21 cellular contexts compared by ENCODE assay signal in the genomic region with DNA sequence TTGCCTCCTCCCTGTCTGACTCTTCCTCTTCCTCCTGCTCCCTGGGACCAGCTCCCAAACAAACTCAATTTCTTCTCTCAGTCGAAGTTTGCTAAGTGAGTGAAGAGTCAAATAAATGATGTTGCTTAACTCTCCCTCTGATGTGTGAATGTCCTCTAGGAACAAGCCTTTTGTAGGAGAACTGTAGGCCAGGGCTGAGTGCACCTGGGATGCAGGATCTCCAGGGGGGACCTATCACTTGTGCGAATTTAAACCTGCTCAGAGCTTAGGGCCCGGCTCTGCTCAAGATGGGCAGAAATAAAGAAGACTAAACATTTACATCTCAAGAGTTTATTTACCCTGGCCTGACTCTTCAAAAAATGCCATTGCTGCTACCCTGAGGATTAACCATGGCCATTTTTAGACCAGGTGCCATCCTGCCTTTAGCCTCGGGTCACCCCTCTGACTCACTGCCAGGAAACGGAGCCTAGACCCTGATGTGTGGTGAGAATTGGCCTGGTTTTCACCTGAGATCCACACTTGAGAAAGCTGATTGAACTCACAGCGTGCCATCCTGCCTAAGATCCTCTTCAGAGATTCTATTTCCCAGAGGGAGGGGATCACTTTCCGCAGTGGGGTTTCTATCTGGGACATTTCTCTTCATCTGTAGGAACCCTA.
DNase-seq lines count a peak whose midpoint lies in the region; ATAC-seq and TF ChIP-seq lines count a peak whose summit lies in the region.
"Had no signal": no experiment of that assay in that cellular context is flagged by ENCODE, and none has a peak within 500 bp of the region (broad histone marks: within the 10 kb centered on the region; RNA-seq: fewer than 3 reads in every experiment).

No MANE protein-coding gene starts in this region.

- no peaks in the 10 kb centered on the region for H3K4me1 Mint-ChIP-seq in CD8-positive, alpha-beta memory T cell
- H3K4me1 Mint-ChIP-seq in HFFc6 (ENCODE audit: low read depth): peaks cover 95% of the 10 kb centered on the region

- POLR2A ChIA-PET in CD8-positive, alpha-beta memory T cell (lab: Charles Lee): no interaction called here

- no peaks in the 10 kb centered on the region for H3K4me1 ChIP-seq in CD8-positive, alpha-beta memory T cell (ENCODE audit: insufficient read depth, low read length)
- peaks cover 84 to 95% of the 10 kb centered on the region in 2 donors for H3K4me1 ChIP-seq in gastrocnemius medialis
- H3K4me1 ChIP-seq: uterus had no signal

- TF ChIP-seq POLR2A in gastrocnemius medialis (IDR thresholded peaks at IDR 0.05): no peak

- no peak overlapping the region for H3K4me3 Mint-ChIP-seq in CD8-positive, alpha-beta memory T cell
- peak overlapping the region; percentile 20; the same call in 1 of the 2 replicates for H3K4me3 Mint-ChIP-seq in HFFc6
- H3K4me3 Mint-ChIP-seq: activated CD8-positive, alpha-beta T cell treated with anti-CD3 and anti-CD28 coated beads, Interleukin-2, amount 10 ng/mL, durations not matched to agents 7 days and 5 days; activated naive CD8-positive, alpha-beta T cell treated with anti-CD3 and anti-CD28 coated beads, Interleukin-2, amount 10 ng/mL, durations not matched to agents 7 days and 5 days; activated T-helper 1 cell treated with anti-CD3 and anti-CD28 coated beads, Interleukin-12 subunit alpha, Interleukin-12 subunit beta, Interleukin-2, Interleukin-4 antibody, amounts not matched to agents 30 ng/mL and 10 ng/mL and 1 ng/mL, durations not matched to agents 14 hours and 24 hours and 36 hours; stimulated activated naive CD8-positive, alpha-beta T cell treated with anti-CD3 and anti-CD28 coated beads, Interleukin-15, amount 100 ng/mL, for 72 hours had no signal

- no peaks in the 10 kb centered on the region for H3K27me3 ChIP-seq in CD8-positive, alpha-beta memory T cell (ENCODE audit: insufficient read depth, low read length, poor library complexity, severe bottlenecking)
- H3K27me3 ChIP-seq in gastrocnemius medialis: no peaks in the 10 kb centered on the region
- H3K27me3 ChIP-seq: gastroesophageal sphincter, uterus had no signal

- no peak overlapping the region for H3K4me3 ChIP-seq in CD8-positive, alpha-beta memory T cell (ENCODE audit: low read length)
- H3K4me3 ChIP-seq in coronary artery (no peak overlapping the region), gastrocnemius medialis (no peak overlapping the region)
- H3K4me3 ChIP-seq: gastroesophageal sphincter, uterus had no signal

- no peaks in the 10 kb centered on the region for H3K36me3 Mint-ChIP-seq in CD8-positive, alpha-beta memory T cell
- no peaks in the 10 kb centered on the region for H3K36me3 Mint-ChIP-seq in HFFc6 (ENCODE audit: low read depth)
- H3K36me3 Mint-ChIP-seq: activated naive CD8-positive, alpha-beta T cell treated with anti-CD3 and anti-CD28 coated beads, Interleukin-2, amount 10 ng/mL, durations not matched to agents 7 days and 5 days had no signal

- in situ Hi-C loops in gastrocnemius medialis (cut with MboI; ENCODE audit: low sequenced_read_pairs in 4 of 4): loop anchor here (10.0 to 25.0 kb wide), 2 partner anchors 205 to 488 kb away; a partner anchor contains a TSS

- no peak for TF ChIP-seq CTCF in HFFc6 (IDR thresholded peaks at IDR 0.05)
- TF ChIP-seq CTCF in coronary artery (IDR thresholded peaks at IDR 0.05): no peak
- no peak for TF ChIP-seq CTCF in gastrocnemius medialis (IDR thresholded peaks at IDR 0.05 in 4 of 5, conservative IDR thresholded peaks at IDR 0.05 in 1 of 5)

- ATAC-seq in gastrocnemius medialis (no peak), GM19351 (IDR thresholded peaks at IDR 0.05; ENCODE audit: unreplicated experiment) (no peak)
- ATAC-seq: activated CD8-positive, alpha-beta T cell treated with anti-CD3 and anti-CD28 coated beads, Interleukin-2, amount 10 ng/mL, durations not matched to agents 7 days and 5 days; gastroesophageal sphincter; sciatic nerve had no signal

- intact Hi-C loops in gastrocnemius medialis (cut with DNase I; ENCODE audit: low total_unique reads): loop anchor here (5.0 kb wide), 1 partner anchor 1893 kb away; no protein-coding TSS in a partner anchor

- no peak overlapping the region for H3K27ac Mint-ChIP-seq in CD8-positive, alpha-beta memory T cell
- peak overlapping the region; percentile 98 for H3K27ac Mint-ChIP-seq in HFFc6
- H3K27ac Mint-ChIP-seq: activated CD8-positive, alpha-beta T cell treated with anti-CD3 and anti-CD28 coated beads, Interleukin-2, amount 10 ng/mL, durations not matched to agents 7 days and 5 days; activated T-helper 1 cell treated with anti-CD3 and anti-CD28 coated beads, Interleukin-12 subunit alpha, Interleukin-12 subunit beta, Interleukin-2, Interleukin-4 antibody, amounts not matched to agents 30 ng/mL and 10 ng/mL and 1 ng/mL, durations not matched to agents 14 hours and 24 hours and 36 hours; stimulated activated naive CD8-positive, alpha-beta T cell treated with anti-CD3 and anti-CD28 coated beads, Interleukin-15, amount 100 ng/mL, for 72 hours had no signal

- no peaks in the 10 kb centered on the region for H3K9me3 Mint-ChIP-seq in CD8-positive, alpha-beta memory T cell
- no peaks in the 10 kb centered on the region for H3K9me3 Mint-ChIP-seq in HFFc6
- H3K9me3 Mint-ChIP-seq: activated naive CD8-positive, alpha-beta T cell treated with anti-CD3 and anti-CD28 coated beads, Interleukin-2, amount 10 ng/mL, durations not matched to agents 7 days and 5 days; activated T-helper 1 cell treated with anti-CD3 and anti-CD28 coated beads, Interleukin-12 subunit alpha, Interleukin-12 subunit beta, Interleukin-2, Interleukin-4 antibody, amounts not matched to agents 30 ng/mL and 10 ng/mL and 1 ng/mL, durations not matched to agents 14 hours and 24 hours and 36 hours; stimulated activated naive CD8-positive, alpha-beta T cell treated with anti-CD3 and anti-CD28 coated beads, Interleukin-15, amount 100 ng/mL, for 72 hours had no signal

- no peaks in the 10 kb centered on the region for H3K36me3 ChIP-seq in CD8-positive, alpha-beta memory T cell (ENCODE audit: insufficient read depth, low read length)
- H3K36me3 ChIP-seq in gastrocnemius medialis: no peaks in the 10 kb centered on the region
- H3K36me3 ChIP-seq: gastroesophageal sphincter, uterus, WERI-Rb-1 had no signal

- H3K9me3 ChIP-seq in CD8-positive, alpha-beta memory T cell (ENCODE audit: low read length): no peaks in the 10 kb centered on the region
- H3K9me3 ChIP-seq in gastrocnemius medialis: no peaks in the 10 kb centered on the region
- H3K9me3 ChIP-seq: gastroesophageal sphincter, uterus had no signal

- peak overlapping the region; percentile 83 for H3K27ac ChIP-seq in CD8-positive, alpha-beta memory T cell (ENCODE audit: low read depth, low read length)
- H3K27ac ChIP-seq in coronary artery (peak overlapping the region; percentile 94 to 95), gastrocnemius medialis (peak overlapping the region; percentile 94 to 99 (median 94))
- H3K27ac ChIP-seq: uterus, WERI-Rb-1 had no signal

- peaks cover 3% of the 10 kb centered on the region in 2 donors for H3K27me3 Mint-ChIP-seq in CD8-positive, alpha-beta memory T cell
- no peaks in the 10 kb centered on the region for H3K27me3 Mint-ChIP-seq in HFFc6 (ENCODE audit: insufficient read depth)

- DNase-seq in CD8-positive, alpha-beta memory T cell: no peak
- DNase-seq in HFFc6 (no peak), coronary artery (ENCODE audit: low spot score) (peak; percentile 35), gastrocnemius medialis (peak in 1 of 2 donors; percentile 40), GM19240 (ENCODE audit: insufficient read length, low spot score) (no peak)
- DNase-seq in activated naive CD4-positive, alpha-beta T cell (lab: John Stamatoyannopoulos, UW): no peak
- DNase-seq: activated CD8-positive, alpha-beta T cell treated with anti-CD3 and anti-CD28 coated beads, Interleukin-2, amount 10 ng/mL, durations not matched to agents 7 days and 5 days; activated naive CD8-positive, alpha-beta T cell treated with anti-CD3 and anti-CD28 coated beads, Interleukin-2, amount 10 ng/mL, durations not matched to agents 7 days and 5 days; AML-193; GDM1; MM.1S; NCI-H187; nucleus accumbens; stimulated activated CD4-positive, alpha-beta T cell treated with anti-CD3 and anti-CD28 coated beads, Interleukin-1b, Interleukin-23, amount 100 ng/mL, for 48 hours; stimulated activated naive CD8-positive, alpha-beta T cell treated with anti-CD3 and anti-CD28 coated beads, Interleukin-15, amount 100 ng/mL, for 72 hours; uterus; WERI-Rb-1 had no signal

- CTCF ChIA-PET in CD8-positive, alpha-beta memory T cell (lab: Charles Lee): no interaction called here
